ENCODE assay signal across 13 cellular contexts in the genomic region with DNA sequence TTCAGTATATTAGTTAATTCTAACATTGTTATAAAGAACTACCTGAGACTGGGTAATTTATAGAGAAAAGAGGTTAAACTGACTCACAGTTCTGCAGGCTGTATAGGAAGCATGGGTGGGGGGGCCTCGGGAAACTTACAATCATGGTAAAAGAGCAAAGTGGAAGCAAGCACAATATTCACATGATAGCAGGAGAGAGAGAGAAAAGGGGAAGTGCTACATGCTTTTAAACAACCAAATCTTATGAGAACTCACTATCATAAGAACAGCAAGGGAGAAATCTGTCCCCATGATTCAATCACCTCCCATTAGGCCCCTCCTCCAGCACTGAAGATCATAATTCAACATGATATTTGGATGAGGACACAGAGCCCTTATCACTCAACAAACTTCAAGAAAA.
"Had no signal": no experiment of that assay in that cellular context is flagged by ENCODE, and none has a peak within 500 bp of the region (broad histone marks: within the 10 kb centered on the region; RNA-seq: fewer than 3 reads in every experiment).

No MANE protein-coding gene starts in this region.

- H3K36me3 Mint-ChIP-seq: activated CD4-positive, alpha-beta memory T cell treated with anti-CD3 and anti-CD28 coated beads for 36 hours; activated CD8-positive, alpha-beta memory T cell treated with anti-CD3 and anti-CD28 coated beads, Interleukin-2, amount 10 ng/mL, durations not matched to agents 7 days and 5 days had no signal

- H3K4me1 Mint-ChIP-seq: activated CD8-positive, alpha-beta memory T cell treated with anti-CD3 and anti-CD28 coated beads, Interleukin-2, amount 10 ng/mL, durations not matched to agents 7 days and 5 days; activated naive CD8-positive, alpha-beta T cell treated with anti-CD3 and anti-CD28 coated beads, Interleukin-2, amount 50 U/mL, for 24 hours had no signal

- ATAC-seq: activated CD8-positive, alpha-beta memory T cell treated with anti-CD3 and anti-CD28 coated beads, Interleukin-2, amount 10 ng/mL, durations not matched to agents 7 days and 5 days; activated naive CD8-positive, alpha-beta T cell treated with anti-CD3 and anti-CD28 coated beads, Interleukin-2, amount 50 U/mL, for 24 hours had no signal

- H3K27ac Mint-ChIP-seq: activated CD4-positive, alpha-beta memory T cell treated with anti-CD3 and anti-CD28 coated beads for 36 hours; activated CD8-positive, alpha-beta memory T cell treated with anti-CD3 and anti-CD28 coated beads, Interleukin-2, amount 10 ng/mL, durations not matched to agents 7 days and 5 days; activated naive CD4-positive, alpha-beta T cell treated with anti-CD3 and anti-CD28 coated beads for 36 hours; activated naive CD8-positive, alpha-beta T cell treated with anti-CD3 and anti-CD28 coated beads, Interleukin-2, amount 50 U/mL, for 24 hours; activated T-helper 2 cell treated with anti-CD3 and anti-CD28 coated beads, Interferon-gamma antibody, Interleukin-2, Interleukin-4, amounts not matched to agents 10 μg/mL and 5 μg/mL and 100 μg/mL, durations not matched to agents 14 hours and 24 hours and 36 hours had no signal

- H3K27me3 Mint-ChIP-seq: activated CD4-positive, alpha-beta memory T cell treated with anti-CD3 and anti-CD28 coated beads for 36 hours; activated CD8-positive, alpha-beta memory T cell treated with anti-CD3 and anti-CD28 coated beads, Interleukin-2, amount 10 ng/mL, durations not matched to agents 7 days and 5 days had no signal

- H3K4me1 ChIP-seq: esophagus muscularis mucosa, parathyroid adenoma, sigmoid colon had no signal

- H3K36me3 ChIP-seq: esophagus muscularis mucosa, sigmoid colon, spleen had no signal

- H3K27me3 ChIP-seq: esophagus muscularis mucosa, sigmoid colon, spleen had no signal

- DNase-seq: activated CD4-positive, alpha-beta memory T cell treated with anti-CD3 and anti-CD28 coated beads for 36 hours; activated CD8-positive, alpha-beta memory T cell treated with anti-CD3 and anti-CD28 coated beads, Interleukin-2, amount 10 ng/mL, durations not matched to agents 7 days and 5 days; activated naive CD4-positive, alpha-beta T cell treated with anti-CD3 and anti-CD28 coated beads for 36 hours; activated naive CD8-positive, alpha-beta T cell treated with anti-CD3 and anti-CD28 coated beads, Interleukin-2, amount 50 U/mL, for 24 hours; activated T-cell treated with anti-CD3 and anti-CD28 coated beads, Interleukin-2, amount 50 U/mL, for 1 hour; aorta; cortex of kidney; effector CD4-positive, alpha-beta T cell; sigmoid colon had no signal

- H3K4me3 ChIP-seq: esophagus muscularis mucosa, sigmoid colon, spleen had no signal

- H3K4me3 Mint-ChIP-seq: activated CD4-positive, alpha-beta memory T cell treated with anti-CD3 and anti-CD28 coated beads for 36 hours; activated CD8-positive, alpha-beta memory T cell treated with anti-CD3 and anti-CD28 coated beads, Interleukin-2, amount 10 ng/mL, durations not matched to agents 7 days and 5 days; activated naive CD4-positive, alpha-beta T cell treated with anti-CD3 and anti-CD28 coated beads for 36 hours; activated naive CD8-positive, alpha-beta T cell treated with anti-CD3 and anti-CD28 coated beads, Interleukin-2, amount 50 U/mL, for 24 hours had no signal

- H3K27ac ChIP-seq: esophagus muscularis mucosa, parathyroid adenoma, sigmoid colon, spleen had no signal
